ENCODE assay signal across 1 cellular context in the genomic region with DNA sequence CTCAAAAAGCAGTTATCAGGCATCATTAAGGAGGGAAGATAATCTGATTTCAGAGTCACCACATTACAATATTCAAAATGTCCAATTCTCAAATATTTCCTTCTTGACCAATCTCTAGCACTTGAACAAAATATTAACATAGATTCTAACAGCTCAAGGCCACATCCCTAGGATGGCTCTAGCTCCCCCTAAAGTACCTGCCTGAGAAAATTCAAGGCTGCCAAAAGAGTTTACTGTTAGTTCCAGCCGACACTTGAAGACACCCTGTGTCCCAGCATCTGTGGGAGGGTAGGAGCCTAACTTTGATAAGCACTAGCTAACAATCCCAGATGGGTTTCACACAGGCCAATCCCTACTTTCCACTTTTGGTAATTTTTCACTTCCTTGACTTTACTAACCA.
TF ChIP-seq lines count a peak whose summit lies in the region.

No MANE protein-coding gene starts in this region.

TF ChIP-seq in WTC11, 78 proteins besides CTCF, POLR2A, EP300 and RAD21 (continued from another document):
- TF ChIP-seq ATF2 (CRISPR knock-in tag; IDR thresholded peaks at IDR 0.05; ENCODE audit: borderline replicate concordance, low read depth): no peak
- no peak for TF ChIP-seq OVOL2 (CRISPR knock-in tag; IDR thresholded peaks at IDR 0.05; ENCODE audit: borderline replicate concordance)
TF ChIP-seq in WTC11: peak in this region for 0.
